Comparison of ENCODE assay signal across 9 cellular contexts in genomic region chr1:174726167-174726879, GRCh38.
DNase-seq lines count a peak whose midpoint lies in the region; ATAC-seq and TF ChIP-seq lines count a peak whose summit lies in the region.
"Had no signal": no experiment of that assay in that cellular context is flagged by ENCODE, and none has a peak within 500 bp of the region (broad histone marks: within the 10 kb centered on the region; RNA-seq: fewer than 3 reads in every experiment).

No MANE protein-coding gene starts in this region.

- no peak overlapping the region for H3K27ac ChIP-seq in 22Rv1
- H3K27ac ChIP-seq in Panc1 (ENCODE audit: low read length) = no peak overlapping the region
- H3K27ac ChIP-seq in upper lobe of right lung = no peak overlapping the region
- no peak overlapping the region for H3K27ac ChIP-seq in testis

- intact Hi-C loops in Panc1 (cut with micrococcal nuclease; ENCODE audit: unreplicated experiment) = loop anchor here (1.0 kb wide), 1 partner anchor 464 kb away; no protein-coding TSS in a partner anchor
- intact Hi-C loops in upper lobe of right lung (cut with DNase I) = no loop called here
- intact Hi-C loops in testis (cut with DNase I; ENCODE audit: low total_unique reads) = loop anchor here (10.0 kb wide), 1 partner anchor 462 kb away; no protein-coding TSS in a partner anchor

- H3K36me3 ChIP-seq in Panc1 (ENCODE audit: control insufficient read depth, insufficient read depth, low read length) (no peaks in the 10 kb centered on the region), upper lobe of right lung (no peaks in the 10 kb centered on the region), testis (ENCODE audit: low read depth, missing control alignments) (no peaks in the 10 kb centered on the region)

- in situ Hi-C loops in Panc1 (cut with HindIII; ENCODE audit: low pct_unique_long_range_greater_than_20kb, low sequenced_read_pairs) = no loop called here

- ATAC-seq in Panc1 (no peak), upper lobe of right lung (no peak), HG02885 (IDR thresholded peaks at IDR 0.05; ENCODE audit: poor library complexity, unreplicated experiment) (no peak)

- DNase-seq in Panc1 (ENCODE audit: low read depth, low spot score) (no peak), fibroblast of the conjunctiva (ENCODE audit: low read depth) (peak; percentile 6), upper lobe of right lung (no peak), iPS-NIHi11 (ENCODE audit: low spot score) (no peak), testis (no peak)
- DNase-seq: activated naive CD8-positive, alpha-beta T cell treated with anti-CD3 and anti-CD28 coated beads, Interleukin-2, amount 10 ng/mL, durations not matched to agents 7 days and 5 days had no signal

- CTCF ChIA-PET in Panc1 (lab: Charles Lee) = interaction anchor here (0.6 to 1.0 kb wide), 2 partner anchors 24 to 463 kb away, joined by 3 to 7 read pairs; no protein-coding TSS in a partner anchor

- peak; percentile 85 for TF ChIP-seq CTCF in 22Rv1 (IDR thresholded peaks at IDR 0.05)
- 0 out of 2 replicates have a peak, but pooled peaks have one; percentile 13 for TF ChIP-seq CTCF in GM12874 (IDR thresholded peaks at IDR 0.05; ENCODE audit: insufficient read depth, low read depth, low read length)
- TF ChIP-seq CTCF in Panc1 (IDR thresholded peaks at IDR 0.05) = peak; percentile 65; the same call in 1 of the 2 replicates
- peak; percentile 50 for TF ChIP-seq CTCF in upper lobe of right lung (IDR thresholded peaks at IDR 0.05)
- peak in 1 of 3 experiments; percentile 55 for TF ChIP-seq CTCF in testis (IDR thresholded peaks at IDR 0.05)

- no peak for TF ChIP-seq POLR2A in testis (IDR thresholded peaks at IDR 0.05)

- WGBS in testis, 2 donors = 66 to 75% methylated on average over 2 of the region's 2 CpGs

- BruUV-seq in Panc1 (replicated peaks; lab: Mats Ljungman, UMichigan) = no TSS peak

- H3K4me3 ChIP-seq in Panc1 (ENCODE audit: low read depth in 2 of 2, low read length in 2 of 2) (no peak overlapping the region), upper lobe of right lung (no peak overlapping the region), testis (no peak overlapping the region)

- H3K4me1 ChIP-seq in Panc1 (ENCODE audit: control insufficient read depth, insufficient read depth, low read length) (no peaks in the 10 kb centered on the region), upper lobe of right lung (no peaks in the 10 kb centered on the region), testis (no peaks in the 10 kb centered on the region)

- H3K9me3 ChIP-seq in Panc1 (ENCODE audit: control insufficient read depth, insufficient read depth, low read depth, low read length) (no peaks in the 10 kb centered on the region), upper lobe of right lung (no peaks in the 10 kb centered on the region), testis (no peaks in the 10 kb centered on the region)

- POLR2A ChIA-PET in Panc1 (lab: Charles Lee) = no interaction called here

- H3K27me3 ChIP-seq in Panc1 (ENCODE audit: control insufficient read depth, insufficient read depth, low read length) = no peaks in the 10 kb centered on the region
- H3K27me3 ChIP-seq in upper lobe of right lung = no peaks in the 10 kb centered on the region
- no peaks in the 10 kb centered on the region for H3K27me3 ChIP-seq in testis
